ENCODE assay signal across 14 cellular contexts in the genomic region with DNA sequence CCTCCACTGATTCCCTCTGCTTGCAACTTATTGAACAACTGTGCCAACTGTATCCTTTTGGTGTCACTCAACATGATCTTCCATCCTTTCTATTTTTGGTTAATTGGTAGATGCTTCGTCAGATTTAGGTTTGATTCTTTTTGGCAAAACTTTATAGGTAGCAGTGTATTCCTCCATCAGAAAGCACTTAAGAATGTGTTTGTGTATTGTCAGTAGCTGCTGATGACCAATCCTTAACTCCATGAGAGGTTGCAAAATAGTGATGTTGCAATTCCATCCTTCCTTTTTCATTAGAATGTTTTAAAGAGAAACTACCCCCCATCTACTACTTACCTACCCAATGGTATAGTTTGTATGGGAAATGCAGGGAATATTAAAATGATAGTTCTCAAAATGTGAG. TPM values are rescaled to one million over a fixed set of nuclear protein-coding genes. Genes with fewer than 3 reads are reported as not detected.
DNase-seq lines count a peak whose midpoint lies in the region; ATAC-seq and TF ChIP-seq lines count a peak whose summit lies in the region.
"Had no signal": no experiment of that assay in that cellular context is flagged by ENCODE, and none has a peak within 500 bp of the region (broad histone marks: within the 10 kb centered on the region; RNA-seq: fewer than 3 reads in every experiment).

No MANE protein-coding gene starts in this region.

- DNase-seq in left ventricle myocardium superior (no peak), cardiac septum (ENCODE audit: low spot score) (no peak), PC-3 (peak; percentile 25), fibroblast of villous mesenchyme (ENCODE audit: low read depth) (peak; percentile 80), upper lobe of right lung (no peak), anterior cingulate cortex (lab: John Stamatoyannopoulos, UW) (no peak)
- DNase-seq: activated CD4-positive, alpha-beta T cell treated with anti-CD3 and anti-CD28 coated beads for 36 hours; activated T-cell treated with anti-CD3 and anti-CD28 coated beads, Interleukin-2, amount 50 U/mL, for 4 hours; BE2C; posterior cingulate gyrus; stimulated activated CD4-positive, alpha-beta T cell treated with anti-CD3 and anti-CD28 coated beads, Interleukin-2, amount 100 ng/mL, for 24 hours; T-helper 1 cell had no signal

- H3K9me3 ChIP-seq in PC-3 (ENCODE audit: low read length) (no peaks in the 10 kb centered on the region), upper lobe of right lung (no peaks in the 10 kb centered on the region)
- H3K9me3 ChIP-seq: BE2C had no signal

- no peaks in the 10 kb centered on the region for H3K79me2 ChIP-seq in PC-3 (ENCODE audit: low read length)

- no peak overlapping the region for H3K9ac ChIP-seq in PC-3 (ENCODE audit: low read length)

- H3K4me3 ChIP-seq in PC-3 (ENCODE audit: low read length) (no peak overlapping the region), fibroblast of villous mesenchyme (ENCODE audit: low read depth, low read length) (no peak overlapping the region), upper lobe of right lung (no peak overlapping the region)

- ATAC-seq in left ventricle myocardium superior (peak; percentile 48), PC-3 (no peak), upper lobe of right lung (peak; percentile 48), HG02623 (IDR thresholded peaks at IDR 0.05; ENCODE audit: unreplicated experiment) (no peak), GM21786 (IDR thresholded peaks at IDR 0.05; ENCODE audit: unreplicated experiment) (no peak)
- ATAC-seq: activated CD4-positive, alpha-beta T cell treated with anti-CD3 and anti-CD28 coated beads for 36 hours; activated T-cell treated with anti-CD3 and anti-CD28 coated beads, Interleukin-2, amount 50 U/mL, for 4 hours had no signal

- H4K20me1 ChIP-seq in PC-3 (ENCODE audit: low read length) = no peaks in the 10 kb centered on the region

- H3K4me1 ChIP-seq in PC-3 (ENCODE audit: insufficient read depth, low read length) = no peaks in the 10 kb centered on the region
- no peaks in the 10 kb centered on the region for H3K4me1 ChIP-seq in upper lobe of right lung

- H3K27me3 ChIP-seq in PC-3 (ENCODE audit: low read length) (no peaks in the 10 kb centered on the region), upper lobe of right lung (no peaks in the 10 kb centered on the region)
- H3K27me3 ChIP-seq: BE2C had no signal

- intact Hi-C loops in left ventricle myocardium superior (cut with micrococcal nuclease) (no loop called here), cardiac septum (cut with DNase I) (no loop called here), PC-3 (cut with micrococcal nuclease) (loop anchor here (5.0 to 10.0 kb wide), 2 partner anchors 660 to 793 kb away; a partner anchor contains a TSS), upper lobe of right lung (cut with DNase I) (no loop called here)

- H3K36me3 ChIP-seq in PC-3 (ENCODE audit: low read depth, low read length) (peaks cover 11% of the 10 kb centered on the region; the same call in 1 of the 2 replicates), upper lobe of right lung (peaks cover 35% of the 10 kb centered on the region)

- no peak overlapping the region for H2AFZ ChIP-seq in PC-3 (ENCODE audit: low read length)

- POLR2A ChIA-PET in PC-3 (lab: Charles Lee; ENCODE audit: unreplicated experiment) = no interaction called here

- no peak overlapping the region for H3K4me2 ChIP-seq in PC-3 (ENCODE audit: low read length)

- H3K9me2 ChIP-seq in PC-3 (replicated peaks; ENCODE audit: low read length) = no peaks in the 10 kb centered on the region

- no peaks in the 10 kb centered on the region for H3F3A ChIP-seq in PC-3 (ENCODE audit: low read length, unreplicated experiment)

- no peak for TF ChIP-seq CTCF in PC-3 (conservative IDR thresholded peaks at IDR 0.05; ENCODE audit: low read depth, low read length)
- TF ChIP-seq CTCF in fibroblast of villous mesenchyme (IDR thresholded peaks at IDR 0.05; ENCODE audit: insufficient read depth, low read depth, low read length) = no peak
- TF ChIP-seq CTCF in upper lobe of right lung (IDR thresholded peaks at IDR 0.05) = no peak

- BruUV-seq in PC-3 (replicated peaks; lab: Mats Ljungman, UMichigan) = no TSS peak

- H3K27ac ChIP-seq in PC-3 (ENCODE audit: low read length) (no peak overlapping the region), upper lobe of right lung (no peak overlapping the region)

- CTCF ChIA-PET in PC-3 (lab: Charles Lee) = interaction anchor here (0.7 kb wide), 1 partner anchor 62 kb away, joined by 4 read pairs; no protein-coding TSS in a partner anchor

RNA-seq across cellular contexts. Expression of a gene that starts 22.1 kb away (rescaled TPM):
- 7.1 TPM for total RNA-seq in left ventricle myocardium superior
- 9.2 TPM for total RNA-seq in cardiac septum
- total RNA-seq in PC-3 (2014; rRNA removed) = 13.3 and 14.9 TPM in 2 replicates
- 15.1 and 22.2 TPM in 2 replicates for total RNA-seq in fibroblast of villous mesenchyme
- 22.5 TPM for total RNA-seq in upper lobe of right lung

RNA-seq across cellular contexts. Expression of a gene that starts 22.8 kb away (rescaled TPM):
- total RNA-seq in left ventricle myocardium superior = 19.7 TPM
- 27.8 TPM for total RNA-seq in cardiac septum
- 36.7 and 38.1 TPM in 2 replicates for total RNA-seq in PC-3 (2014; rRNA removed)
- 30.9 and 48.4 TPM in 2 replicates for total RNA-seq in fibroblast of villous mesenchyme
- 33.8 TPM for total RNA-seq in upper lobe of right lung

Comparison
In these comparisons a context has a peak if more than half of its experiments do, and no peak if none do; other contexts are left out.
1. ATAC-seq: peak in left ventricle myocardium superior (single experiment) and upper lobe of right lung (single experiment); none in PC-3 (single experiment), HG02623 (single experiment) and GM21786 (single experiment).
2. DNase-seq: peak in PC-3 (single experiment) and fibroblast of villous mesenchyme (single experiment); none in left ventricle myocardium superior (single experiment), cardiac septum (single experiment), upper lobe of right lung (single experiment) and anterior cingulate cortex (0 of 58).